16 cellular contexts compared by ENCODE assay signal in the genomic region with DNA sequence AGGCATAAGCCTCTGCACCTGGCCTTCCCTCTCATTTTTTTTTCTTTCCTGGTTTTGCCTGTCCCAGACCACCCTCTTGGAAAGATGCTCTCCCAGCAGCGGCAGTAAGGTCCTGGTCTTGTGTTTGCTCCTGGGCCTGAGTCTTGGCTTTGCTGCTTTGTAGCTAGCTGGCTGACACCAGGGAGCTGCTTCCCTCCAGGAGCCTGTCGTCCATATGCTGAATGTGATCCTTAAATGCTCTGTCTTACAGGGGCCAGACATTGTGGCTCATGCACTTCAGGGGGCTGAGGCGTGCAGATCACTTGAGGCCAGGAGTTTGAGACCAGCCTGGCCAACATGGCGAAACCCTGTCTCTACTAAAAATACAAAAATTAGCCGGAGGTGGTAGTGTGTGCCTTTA. TPM values are rescaled to one million over a fixed set of nuclear protein-coding genes. Genes with fewer than 3 reads are reported as not detected.
DNase-seq lines count a peak whose midpoint lies in the region; ATAC-seq, FAIRE-seq and TF ChIP-seq lines count a peak whose summit lies in the region.
"Had no signal": no experiment of that assay in that cellular context is flagged by ENCODE, and none has a peak within 500 bp of the region (broad histone marks: within the 10 kb centered on the region; RNA-seq: fewer than 3 reads in every experiment).

No MANE protein-coding gene starts in this region.

- CTCF ChIA-PET in A549 (lab: Yijun Ruan, JAX) (interaction anchor here (0.8 to 1.4 kb wide), 4 partner anchors 14 to 50 kb away, joined by 3 to 5 read pairs (median 4); no protein-coding TSS in a partner anchor), Panc1 (lab: Charles Lee) (no interaction called here), OCI-LY7 (lab: Charles Lee; ENCODE audit: unreplicated experiment) (no interaction called here)

- H2AFZ ChIP-seq in neuronal stem cell (ENCODE audit: low read length) = no peak overlapping the region
- H2AFZ ChIP-seq in OCI-LY7 (ENCODE audit: low read length) = no peak overlapping the region

- no peak overlapping the region for H4K91ac ChIP-seq in neuronal stem cell (ENCODE audit: low read depth, low read length, poor library complexity)

- in situ Hi-C loops in Panc1 (cut with HindIII; ENCODE audit: low pct_unique_long_range_greater_than_20kb, low sequenced_read_pairs) = no loop called here

- no peak overlapping the region for H3K23ac ChIP-seq in neuronal stem cell (ENCODE audit: low read depth, low read length, poor library complexity)

- peaks cover 99% of the 10 kb centered on the region for H3K4me1 ChIP-seq in A549
- peaks cover 83% of the 10 kb centered on the region for H3K4me1 ChIP-seq in Panc1 (ENCODE audit: control insufficient read depth, insufficient read depth, low read length)
- H3K4me1 ChIP-seq in esophagus squamous epithelium = peaks cover 22 to 68% (median 54%) of the 10 kb centered on the region in 3 donors
- peaks cover 0 to 18% of the 10 kb centered on the region in 2 donors for H3K4me1 ChIP-seq in neuronal stem cell (ENCODE audit: control insufficient read depth in 2 of 2, insufficient read depth in 1 of 2, low read depth in 1 of 2, low read length in 2 of 2)
- peaks cover 5% of the 10 kb centered on the region for H3K4me1 ChIP-seq in OCI-LY7 (ENCODE audit: insufficient read depth, low read length, poor library complexity, severe bottlenecking)

- POLR2A ChIA-PET in A549 (lab: Yijun Ruan, JAX) = interaction anchor here (0.7 kb wide), 1 partner anchor 10 kb away, joined by 3 read pairs; no protein-coding TSS in a partner anchor
- POLR2A ChIA-PET in Panc1 (lab: Charles Lee) = interaction anchor here (0.6 kb wide), 1 partner anchor 187 kb away, joined by 5 read pairs; no protein-coding TSS in a partner anchor
- POLR2A ChIA-PET in OCI-LY7 (lab: Charles Lee) = interaction anchor here (0.6 to 1.0 kb wide), 2 partner anchors 12 to 196 kb away, joined by 3 to 5 read pairs; no protein-coding TSS in a partner anchor

- intact Hi-C loops in Panc1 (cut with micrococcal nuclease; ENCODE audit: unreplicated experiment) (no loop called here), esophagus squamous epithelium (cut with DNase I) (no loop called here), OCI-LY7 (cut with micrococcal nuclease; ENCODE audit: unreplicated experiment) (no loop called here)

- 0 out of 2 replicates have a peak, but pooled peaks cover 3% of the 10 kb centered on the region for H4K20me1 ChIP-seq in OCI-LY7 (ENCODE audit: insufficient read depth, low read length)

- H3K79me2 ChIP-seq in OCI-LY7 (ENCODE audit: insufficient read depth, low read depth, low read length) = no peaks in the 10 kb centered on the region

- no peak overlapping the region for H2BK12ac ChIP-seq in neuronal stem cell (ENCODE audit: low read length)

- H3K4me3 ChIP-seq in A549 = no peak overlapping the region
- H3K4me3 ChIP-seq in Panc1 (ENCODE audit: low read depth in 2 of 2, low read length in 2 of 2) = peak overlapping the region in 1 of 2 experiments; percentile 6; a peak in 1 of 4 replicates
- no peak overlapping the region for H3K4me3 ChIP-seq in esophagus squamous epithelium
- H3K4me3 ChIP-seq in neuronal stem cell (ENCODE audit: low read length in 2 of 2) = no peak overlapping the region
- no peak overlapping the region for H3K4me3 ChIP-seq in OCI-LY7 (ENCODE audit: low read depth, low read length, poor library complexity, severe bottlenecking)
- H3K4me3 ChIP-seq: skin epidermis had no signal

- no peak for FAIRE-seq in A549 (lab: Jason Lieb, UNC)

- peak overlapping the region; percentile 44 for H3K9ac ChIP-seq in neuronal stem cell (ENCODE audit: low read depth, low read length, poor library complexity)

- ATAC-seq in A549 (no peak), Panc1 (peak; percentile 32; the same call in 1 of the 2 replicates), GM19328 (IDR thresholded peaks at IDR 0.05; ENCODE audit: unreplicated experiment) (no peak), HG03571 (IDR thresholded peaks at IDR 0.05; ENCODE audit: unreplicated experiment) (no peak), GM21717 (IDR thresholded peaks at IDR 0.05; ENCODE audit: unreplicated experiment) (no peak)

- H3K36me3 ChIP-seq in Panc1 (ENCODE audit: control insufficient read depth, insufficient read depth, low read length) = no peaks in the 10 kb centered on the region
- H3K36me3 ChIP-seq in esophagus squamous epithelium = no peaks in the 10 kb centered on the region
- no peaks in the 10 kb centered on the region for H3K36me3 ChIP-seq in neuronal stem cell (replicated peaks in 1 of 2; ENCODE audit: control insufficient read depth in 2 of 2, insufficient read depth in 2 of 2, low read length in 2 of 2)
- H3K36me3 ChIP-seq in OCI-LY7 (ENCODE audit: insufficient read depth, low read length) = no peaks in the 10 kb centered on the region

- H3K4ac ChIP-seq in neuronal stem cell (ENCODE audit: low read length) = no peak overlapping the region

- no peak overlapping the region for H2BK5ac ChIP-seq in neuronal stem cell (ENCODE audit: low read length)

- TF ChIP-seq RAD21 in A549 (conservative IDR thresholded peaks at IDR 0.05 in 1 of 2, IDR thresholded peaks at IDR 0.05 in 1 of 2) = no peak

- WGBS in A549 (ENCODE audit: missing lambda C conversion rate) = 45% methylated on average over 5 of the region's 5 CpGs
- WGBS in esophagus squamous epithelium, 2 donors = 22 to 48% methylated on average over 1 to 2 of the region's 5 CpGs
- no CpG with 5 or more reads among the region's 5 CpGs for WGBS in neuronal stem cell (ENCODE audit: extremely low coverage in 2 of 2, insufficient read length in 2 of 2, insufficient replicate concordance in 1 of 2), 2 donors

- no peaks in the 10 kb centered on the region for H3K79me1 ChIP-seq in neuronal stem cell (ENCODE audit: low read depth, low read length)

- H3K14ac ChIP-seq in neuronal stem cell (ENCODE audit: low read length) = no peak overlapping the region

- H4K8ac ChIP-seq in neuronal stem cell (ENCODE audit: low read depth, low read length) = no peak overlapping the region

- H3K9me2 ChIP-seq in OCI-LY7 (ENCODE audit: insufficient read depth, low read length) = no peaks in the 10 kb centered on the region

- H2AK5ac ChIP-seq in neuronal stem cell (ENCODE audit: low read depth, low read length) = no peak overlapping the region

- TF ChIP-seq POLR2A in A549 (IDR thresholded peaks at IDR 0.05; ENCODE audit: low read length) (no peak), esophagus squamous epithelium (IDR thresholded peaks at IDR 0.05) (no peak)

- H3K27ac ChIP-seq in A549 (peak overlapping the region; percentile 42 to 68; a peak in 4 of 6 replicates), Panc1 (ENCODE audit: low read length) (peak overlapping the region; percentile 75), esophagus squamous epithelium (peak overlapping the region; percentile 29 to 86 (median 78)), neuronal stem cell (replicated peaks; ENCODE audit: low read length) (no peak overlapping the region), OCI-LY7 (ENCODE audit: low read depth, low read length, poor library complexity, severe bottlenecking) (no peak overlapping the region)

- H3K27me3 ChIP-seq in Panc1 (ENCODE audit: control insufficient read depth, insufficient read depth, low read length) (no peaks in the 10 kb centered on the region), esophagus squamous epithelium (no peaks in the 10 kb centered on the region), neuronal stem cell (ENCODE audit: control insufficient read depth in 3 of 3, insufficient read depth in 3 of 3, low read depth in 1 of 3, low read length in 3 of 3) (no peaks in the 10 kb centered on the region)

- BruUV-seq in Panc1 (replicated peaks; lab: Mats Ljungman, UMichigan) = no TSS peak
- no TSS peak for BruUV-seq in OCI-LY7 (replicated peaks; lab: Mats Ljungman, UMichigan)

- H2BK120ac ChIP-seq in neuronal stem cell (ENCODE audit: low read depth, low read length) = no peak overlapping the region

- no peak for TF ChIP-seq EP300 in A549 (IDR thresholded peaks at IDR 0.05)

- no peak for TF ChIP-seq CTCF in A549 (IDR thresholded peaks at IDR 0.05)
- TF ChIP-seq CTCF in Panc1 (IDR thresholded peaks at IDR 0.05) = no peak
- no peak for TF ChIP-seq CTCF in esophagus squamous epithelium (IDR thresholded peaks at IDR 0.05)
- no peak for TF ChIP-seq CTCF in OCI-LY7 (conservative IDR thresholded peaks at IDR 0.05; ENCODE audit: low read length)

- DNase-seq in A549 (ENCODE audit: low read depth in 1 of 2, low spot score in 1 of 2) (no peak), Panc1 (ENCODE audit: low read depth, low spot score) (no peak), esophagus squamous epithelium (lab: John Stamatoyannopoulos, UW) (no peak), neuronal stem cell (ENCODE audit: low spot score) (no peak), OCI-LY7 (ENCODE audit: low spot score) (no peak)
- DNase-seq: activated B cell treated with CpG ODN at 0.5 μM for 24 hours; activated CD8-positive, alpha-beta memory T cell treated with anti-CD3 and anti-CD28 coated beads, Interleukin-2, amount 50 U/mL, for 48 hours; Caco-2; cerebellar nuclear complex; erythroblast; HFFc6; left ventricle myocardium superior had no signal

- peak overlapping the region; percentile 32 for H3K18ac ChIP-seq in neuronal stem cell (ENCODE audit: low read length)

- H3K4me2 ChIP-seq in A549 (peak overlapping the region; percentile 87), neuronal stem cell (ENCODE audit: insufficient read depth, low read length, poor library complexity, severe bottlenecking) (no peak overlapping the region), OCI-LY7 (ENCODE audit: low read length) (no peak overlapping the region)

- H3K9me3 ChIP-seq in A549 (no peaks in the 10 kb centered on the region), Panc1 (ENCODE audit: control insufficient read depth, insufficient read depth, low read depth, low read length) (no peaks in the 10 kb centered on the region), esophagus squamous epithelium (no peaks in the 10 kb centered on the region), neuronal stem cell (replicated peaks in 1 of 2; ENCODE audit: control insufficient read depth in 2 of 2, insufficient read depth in 1 of 2, low read depth in 1 of 2, low read length in 2 of 2) (no peaks in the 10 kb centered on the region), OCI-LY7 (ENCODE audit: low read length) (no peaks in the 10 kb centered on the region)
- H3K9me3 ChIP-seq: Caco-2 had no signal

- H2BK15ac ChIP-seq in neuronal stem cell (ENCODE audit: low read length) = no peak overlapping the region

TF ChIP-seq in A549, 52 proteins besides CTCF, POLR2A, EP300 and RAD21:
- no peak for TF ChIP-seq ZSCAN20 (CRISPR knock-in tag; IDR thresholded peaks at IDR 0.05)

RNA-seq across cellular contexts. Expression of gene FLNB, which starts 17.2 kb away (rescaled TPM):
- 387 and 439 TPM in 2 replicates for polyA plus RNA-seq in A549 (2011; rRNA removed)
- 153 and 161 TPM in 2 replicates for polyA plus RNA-seq in A549 (2012; cell fraction: cytosol; rRNA removed)
- 1,973 and 2,223 TPM in 2 replicates for polyA plus RNA-seq in A549 (2012; cell fraction: nucleus; rRNA removed)
- polyA plus RNA-seq in A549 (2017; fragmentation: RNase III; extraction: RNeasy Plus Mini Kit Qiagen cat#74134 plus additional on column Dnase treatment) = 235 to 282 TPM (median 257 TPM) in 3 replicates
- polyA minus RNA-seq in A549 (2011; rRNA and poly(A)+ RNA removed) = 1,159 and 1,213 TPM in 2 replicates
- 309 TPM for total RNA-seq in Panc1 (2021; ENCODE audit: unreplicated experiment)
- polyA plus RNA-seq in Panc1 (2012; ENCODE audit: insufficient read length) = 366 TPM
- 10 to 100 TPM; 65.4 to 77.0 (median 71.5) TPM for total RNA-seq in esophagus squamous epithelium
- polyA plus RNA-seq in neuronal stem cell (2013, experiment 1 of 2) = 19.0 TPM
- polyA plus RNA-seq in neuronal stem cell (2013, experiment 2 of 2) = 20.1 TPM
- 29.5 and 29.9 TPM in 2 replicates for total RNA-seq in OCI-LY7 (2014; rRNA removed; shearing (Covaris generic))
- 39.1 and 39.7 TPM in 2 replicates for total RNA-seq in OCI-LY7 (2022)

Comparison
In these comparisons a context has a peak if more than half of its experiments do, and no peak if none do; other contexts are left out.
1. H3K27ac ChIP-seq: peak in A549 (2 of 2), Panc1 (single experiment) and esophagus squamous epithelium (4 of 4); none in neuronal stem cell (single experiment) and OCI-LY7 (single experiment).